In genomic region chr1:166167395-166167922, GRCh38 we compare ENCODE assay signal across 8 cellular contexts. TPM values are rescaled to one million over a fixed set of nuclear protein-coding genes. Genes with fewer than 3 reads are reported as not detected.
DNase-seq lines count a peak whose midpoint lies in the region; ATAC-seq and TF ChIP-seq lines count a peak whose summit lies in the region.

No MANE protein-coding gene starts in this region.

- peak overlapping the region; percentile 19 for H3K4me2 ChIP-seq in GM23248 (ENCODE audit: unreplicated experiment)

- H3K9me3 Mint-ChIP-seq in activated naive CD8-positive, alpha-beta T cell treated with anti-CD3 and anti-CD28 coated beads, Interleukin-2, amount 10 ng/mL, durations not matched to agents 7 days and 5 days = no peaks in the 10 kb centered on the region
- H3K9me3 Mint-ChIP-seq in stimulated activated effector memory CD8-positive, alpha-beta T cell treated with anti-CD3 and anti-CD28 coated beads, Interleukin-12 subunit alpha, Interleukin-12 subunit beta, amount 100 ng/mL, for 72 hours = no peaks in the 10 kb centered on the region

- no peaks in the 10 kb centered on the region for H3K36me3 Mint-ChIP-seq in activated naive CD8-positive, alpha-beta T cell treated with anti-CD3 and anti-CD28 coated beads, Interleukin-2, amount 10 ng/mL, durations not matched to agents 7 days and 5 days
- H3K36me3 Mint-ChIP-seq in stimulated activated effector memory CD8-positive, alpha-beta T cell treated with anti-CD3 and anti-CD28 coated beads, Interleukin-12 subunit alpha, Interleukin-12 subunit beta, amount 100 ng/mL, for 72 hours = no peaks in the 10 kb centered on the region

- no peaks in the 10 kb centered on the region for H3F3A ChIP-seq in GM23248 (ENCODE audit: insufficient read depth)

- H3K36me3 ChIP-seq in A673 (ENCODE audit: insufficient read depth, low read length, poor library complexity, severe bottlenecking) (no peaks in the 10 kb centered on the region), GM23248 (ENCODE audit: low read depth) (no peaks in the 10 kb centered on the region), iPS-20b (ENCODE audit: insufficient read depth, low read depth, low read length) (no peaks in the 10 kb centered on the region)

- H3K27ac Mint-ChIP-seq in activated naive CD8-positive, alpha-beta T cell treated with anti-CD3 and anti-CD28 coated beads, Interleukin-2, amount 10 ng/mL, durations not matched to agents 7 days and 5 days = no peak overlapping the region
- no peak overlapping the region for H3K27ac Mint-ChIP-seq in stimulated activated effector memory CD8-positive, alpha-beta T cell treated with anti-CD3 and anti-CD28 coated beads, Interleukin-12 subunit alpha, Interleukin-12 subunit beta, amount 100 ng/mL, for 72 hours

- H3K4me1 Mint-ChIP-seq in activated naive CD8-positive, alpha-beta T cell treated with anti-CD3 and anti-CD28 coated beads, Interleukin-2, amount 10 ng/mL, durations not matched to agents 7 days and 5 days = peaks cover 14% of the 10 kb centered on the region
- H3K4me1 Mint-ChIP-seq in stimulated activated effector memory CD8-positive, alpha-beta T cell treated with anti-CD3 and anti-CD28 coated beads, Interleukin-12 subunit alpha, Interleukin-12 subunit beta, amount 100 ng/mL, for 72 hours = peaks cover 7% of the 10 kb centered on the region

- CTCF ChIA-PET in A673 (lab: Charles Lee) = no interaction called here

- in situ Hi-C loops in GM23248 (cut with MboI) = loop anchor here (25.0 kb wide), 1 partner anchor 455 kb away; no protein-coding TSS in a partner anchor

- WGBS in GM23248 (ENCODE audit: low coverage in 1 of 2, low lambda C conversion rate in 2 of 2, missing lambda C conversion rate in 2 of 2), 2 experiments = 24 to 30% methylated on average over 8 of the region's 8 CpGs

- H3K9me3 ChIP-seq in A673 (ENCODE audit: low read depth, low read length, poor library complexity, severe bottlenecking) = no peaks in the 10 kb centered on the region
- H3K9me3 ChIP-seq in GM23248 (ENCODE audit: low read depth) = no peaks in the 10 kb centered on the region
- H3K9me3 ChIP-seq in iPS-20b (ENCODE audit: insufficient read depth, low read depth, low read length) = no peaks in the 10 kb centered on the region

- DNase-seq in A673 (ENCODE audit: low spot score) = no peak
- DNase-seq in GM23248 = no peak
- no peak for DNase-seq in activated naive CD8-positive, alpha-beta T cell treated with anti-CD3 and anti-CD28 coated beads, Interleukin-2, amount 10 ng/mL, durations not matched to agents 7 days and 5 days
- DNase-seq in stimulated activated effector memory CD8-positive, alpha-beta T cell treated with anti-CD3 and anti-CD28 coated beads, Interleukin-12 subunit alpha, Interleukin-12 subunit beta, amount 100 ng/mL, for 72 hours (ENCODE audit: low spot score in 2 of 2) = no peak
- no peak for DNase-seq in stimulated activated naive CD4-positive, alpha-beta T cell (lab: John Stamatoyannopoulos, UW)

- POLR2A ChIA-PET in A673 (lab: Charles Lee; ENCODE audit: low non-redundant PET) = no interaction called here
- POLR2A ChIA-PET in activated naive CD8-positive, alpha-beta T cell treated with anti-CD3 and anti-CD28 coated beads, Interleukin-2, amount 10 ng/mL, durations not matched to agents 7 days and 5 days (lab: Charles Lee) = interaction anchor here (0.9 kb wide), 1 partner anchor 322 kb away, joined by 3 read pairs; no protein-coding TSS in a partner anchor

- no peak for ATAC-seq in activated naive CD8-positive, alpha-beta T cell treated with anti-CD3 and anti-CD28 coated beads, Interleukin-2, amount 10 ng/mL, durations not matched to agents 7 days and 5 days (ENCODE audit: low read depth)
- no peak for ATAC-seq in stimulated activated effector memory CD8-positive, alpha-beta T cell treated with anti-CD3 and anti-CD28 coated beads, Interleukin-12 subunit alpha, Interleukin-12 subunit beta, amount 100 ng/mL, for 72 hours
- ATAC-seq in GM18909 (IDR thresholded peaks at IDR 0.05; ENCODE audit: poor library complexity, unreplicated experiment) = no peak
- ATAC-seq in GM21367 (IDR thresholded peaks at IDR 0.05; ENCODE audit: unreplicated experiment) = no peak

- H3K4me3 Mint-ChIP-seq in activated naive CD8-positive, alpha-beta T cell treated with anti-CD3 and anti-CD28 coated beads, Interleukin-2, amount 10 ng/mL, durations not matched to agents 7 days and 5 days = peak overlapping the region; percentile 63
- peak overlapping the region; percentile 18 for H3K4me3 Mint-ChIP-seq in stimulated activated effector memory CD8-positive, alpha-beta T cell treated with anti-CD3 and anti-CD28 coated beads, Interleukin-12 subunit alpha, Interleukin-12 subunit beta, amount 100 ng/mL, for 72 hours

- H3K9ac ChIP-seq in GM23248 (no peak overlapping the region), iPS-20b (ENCODE audit: low read depth, low read length) (no peak overlapping the region)

- BruUV-seq in A673 (replicated peaks; lab: Mats Ljungman, UMichigan) = no TSS peak

- intact Hi-C loops in A673 (cut with micrococcal nuclease; ENCODE audit: unreplicated experiment) = loop anchor here (10.0 kb wide), 1 partner anchor 243 kb away; no protein-coding TSS in a partner anchor

- H4K20me1 ChIP-seq in GM23248 (ENCODE audit: insufficient read depth) = no peaks in the 10 kb centered on the region

- H3K9me2 ChIP-seq in GM23248 (ENCODE audit: insufficient read depth) = no peaks in the 10 kb centered on the region

- H3K27ac ChIP-seq in A673 (ENCODE audit: low read depth, low read length, poor library complexity, severe bottlenecking) = no peak overlapping the region
- H3K27ac ChIP-seq in GM23248 = no peak overlapping the region
- no peak overlapping the region for H3K27ac ChIP-seq in iPS-20b (ENCODE audit: low read length)

- TF ChIP-seq CTCF in A673 (conservative IDR thresholded peaks at IDR 0.05; ENCODE audit: low read depth, low read length) = no peak

- H3K4me3 ChIP-seq in A673 (ENCODE audit: low read depth, low read length, poor library complexity, severe bottlenecking) (peak overlapping the region; percentile 58), GM23248 (peak overlapping the region; percentile 75), iPS-20b (ENCODE audit: low read length) (peak overlapping the region; percentile 72)

- peak overlapping the region; percentile 75 for H2AFZ ChIP-seq in GM23248

- peaks cover 12% of the 10 kb centered on the region for H3K4me1 ChIP-seq in A673 (ENCODE audit: insufficient read depth, low read length, poor library complexity, severe bottlenecking)
- H3K4me1 ChIP-seq in GM23248 (ENCODE audit: insufficient read depth) = no peaks in the 10 kb centered on the region
- H3K4me1 ChIP-seq in iPS-20b (ENCODE audit: insufficient read depth, low read length) = peaks cover 12% of the 10 kb centered on the region

- peaks cover 48% of the 10 kb centered on the region for H3K27me3 Mint-ChIP-seq in activated naive CD8-positive, alpha-beta T cell treated with anti-CD3 and anti-CD28 coated beads, Interleukin-2, amount 10 ng/mL, durations not matched to agents 7 days and 5 days

- H3K27me3 ChIP-seq in A673 (replicated peaks; ENCODE audit: insufficient read depth, low read depth, low read length, poor library complexity) = peaks cover 60% of the 10 kb centered on the region
- peaks cover 30% of the 10 kb centered on the region for H3K27me3 ChIP-seq in GM23248 (replicated peaks; ENCODE audit: insufficient read depth)
- H3K27me3 ChIP-seq in iPS-20b (ENCODE audit: insufficient read depth, low read length) = peaks cover 58% of the 10 kb centered on the region

- no peaks in the 10 kb centered on the region for H3K79me2 ChIP-seq in GM23248 (ENCODE audit: insufficient read depth)

RNA-seq across cellular contexts. Expression of gene FAM78B, which starts 0.7 kb away (rescaled TPM):
- total RNA-seq in A673 (2021) = 0.24 and 0.50 TPM in 2 replicates
- total RNA-seq in GM23248 (2014; rRNA removed; shearing (Covaris generic)) = 0.43 TPM in 1 of 2 replicates, not detected in the other
- 0.16 TPM in 1 of 2 replicates, not detected in the other for polyA plus RNA-seq in GM23248 (2016; fragmentation: Nextera tagmentation; extraction: Ambion mirVana)
- not detected for total RNA-seq in activated naive CD8-positive, alpha-beta T cell treated with anti-CD3 and anti-CD28 coated beads, Interleukin-2, amount 10 ng/mL, durations not matched to agents 7 days and 5 days
